10 cellular contexts compared by ENCODE assay signal in genomic region chr16:81469183-81469677, GRCh38. TPM values are rescaled to one million over a fixed set of nuclear protein-coding genes. Genes with fewer than 3 reads are reported as not detected.
DNase-seq lines count a peak whose midpoint lies in the region; ATAC-seq and TF ChIP-seq lines count a peak whose summit lies in the region.
"Had no signal": no experiment of that assay in that cellular context is flagged by ENCODE, and none has a peak within 500 bp of the region (broad histone marks: within the 10 kb centered on the region; RNA-seq: fewer than 3 reads in every experiment).

No MANE protein-coding gene starts in this region.

- POLR2A ChIA-PET in activated CD4-positive, alpha-beta memory T cell treated with anti-CD3 and anti-CD28 coated beads for 36 hours (lab: Charles Lee), result no interaction called here

- DNase-seq in stimulated activated CD4-positive, alpha-beta T cell treated with anti-CD3 and anti-CD28 coated beads, Interleukin-15, amount 100 ng/mL, for 24 hours, result peak; percentile 17
- DNase-seq in stimulated activated CD4-positive, alpha-beta T cell treated with anti-CD3 and anti-CD28 coated beads, Interleukin-4, amount 100 ng/mL, for 1 hour, result no peak
- peak; percentile 26 for DNase-seq in activated CD4-positive, alpha-beta memory T cell treated with anti-CD3 and anti-CD28 coated beads for 36 hours
- DNase-seq in vagina (ENCODE audit: extremely low spot score in 2 of 2) (no peak), RKO (ENCODE audit: low spot score) (no peak), NCI-H2107 (lab: John Stamatoyannopoulos, UW) (no peak)
- DNase-seq: NCI-H524 treated with DMSO at 0.1 percent for 48 hours; stimulated activated CD4-positive, alpha-beta T cell treated with anti-CD3 and anti-CD28 coated beads, Interleukin-12 subunit alpha, Interleukin-12 subunit beta, amount 100 ng/mL, for 4 hours had no signal

- H3K9me3 ChIP-seq in liver (ENCODE audit: control insufficient read depth in 4 of 4, low read length in 3 of 4), result no peaks in the 10 kb centered on the region
- no peaks in the 10 kb centered on the region for H3K9me3 ChIP-seq in vagina

- no peak overlapping the region for H3K4me3 ChIP-seq in liver (ENCODE audit: low read depth in 1 of 3, low read length in 3 of 3)
- no peak overlapping the region for H3K4me3 ChIP-seq in vagina

- no peaks in the 10 kb centered on the region for H3K9me3 Mint-ChIP-seq in activated CD4-positive, alpha-beta memory T cell treated with anti-CD3 and anti-CD28 coated beads for 36 hours

- peak overlapping the region; percentile 18 for H3K4me3 Mint-ChIP-seq in activated CD4-positive, alpha-beta memory T cell treated with anti-CD3 and anti-CD28 coated beads for 36 hours

- peak overlapping the region in 1 of 2 donors; percentile 25 for H3K9ac ChIP-seq in liver (ENCODE audit: low read depth in 1 of 2, low read length in 2 of 2)

- H3K4me1 Mint-ChIP-seq in activated CD4-positive, alpha-beta memory T cell treated with anti-CD3 and anti-CD28 coated beads for 36 hours (ENCODE audit: low read depth), result peaks cover 56% of the 10 kb centered on the region

- no peak for TF ChIP-seq CTCF in liver (IDR thresholded peaks at IDR 0.05; ENCODE audit: low read depth, low read length, missing input control)
- TF ChIP-seq CTCF in vagina (IDR thresholded peaks at IDR 0.05), result no peak

- H3K4me1 ChIP-seq in liver (ENCODE audit: control insufficient read depth in 4 of 4, insufficient read depth in 4 of 4, low read length in 3 of 4), result peaks cover 15 to 70% (median 43%) of the 10 kb centered on the region in 4 donors
- peaks cover 65% of the 10 kb centered on the region for H3K4me1 ChIP-seq in vagina

- no peaks in the 10 kb centered on the region for H3K36me3 Mint-ChIP-seq in activated CD4-positive, alpha-beta memory T cell treated with anti-CD3 and anti-CD28 coated beads for 36 hours

- no peak for ATAC-seq in GM19328 (IDR thresholded peaks at IDR 0.05; ENCODE audit: unreplicated experiment)

- TF ChIP-seq RAD21 in liver (IDR thresholded peaks at IDR 0.05), result no peak

- H3K27me3 Mint-ChIP-seq in activated CD4-positive, alpha-beta memory T cell treated with anti-CD3 and anti-CD28 coated beads for 36 hours, result no peaks in the 10 kb centered on the region

- H3K36me3 ChIP-seq in liver (ENCODE audit: control insufficient read depth in 4 of 4, insufficient read depth in 3 of 4, low read depth in 1 of 4, low read length in 3 of 4), result peaks cover 0 to 4% (median 0%) of the 10 kb centered on the region in 4 donors
- H3K36me3 ChIP-seq in vagina, result no peaks in the 10 kb centered on the region

- H3K27me3 ChIP-seq in liver (ENCODE audit: control insufficient read depth in 4 of 4, insufficient read depth in 4 of 4, low read length in 3 of 4), result no peaks in the 10 kb centered on the region
- H3K27me3 ChIP-seq in vagina, result no peaks in the 10 kb centered on the region

- intact Hi-C loops in activated CD4-positive, alpha-beta memory T cell treated with anti-CD3 and anti-CD28 coated beads for 36 hours (cut with micrococcal nuclease), result no loop called here
- intact Hi-C loops in vagina (cut with DNase I), result no loop called here

- no peak for TF ChIP-seq POLR2A in vagina (IDR thresholded peaks at IDR 0.05)

- 90% methylated on average over 4 of the region's 4 CpGs for WGBS in liver

- CTCF ChIA-PET in activated CD4-positive, alpha-beta memory T cell treated with anti-CD3 and anti-CD28 coated beads for 36 hours (lab: Charles Lee), result no interaction called here

- peak overlapping the region; percentile 83 for H3K27ac Mint-ChIP-seq in activated CD4-positive, alpha-beta memory T cell treated with anti-CD3 and anti-CD28 coated beads for 36 hours

- H3K27ac ChIP-seq in liver (ENCODE audit: low read depth in 1 of 2, low read length in 2 of 2) (peak overlapping the region; percentile 11 to 39), vagina (peak overlapping the region; percentile 10)

TF ChIP-seq in liver, 16 proteins besides CTCF, POLR2A, EP300 and RAD21:
- TF ChIP-seq JUND (IDR thresholded peaks at IDR 0.05) (no peak), TAF1 (conservative IDR thresholded peaks at IDR 0.05) (no peak), HNF4A (conservative IDR thresholded peaks at IDR 0.05) (no peak), SP1 (IDR thresholded peaks at IDR 0.05) (no peak), EGR1 (IDR thresholded peaks at IDR 0.05; ENCODE audit: low read depth in 2 of 2) (no peak)
- TF ChIP-seq, protein P1, sequence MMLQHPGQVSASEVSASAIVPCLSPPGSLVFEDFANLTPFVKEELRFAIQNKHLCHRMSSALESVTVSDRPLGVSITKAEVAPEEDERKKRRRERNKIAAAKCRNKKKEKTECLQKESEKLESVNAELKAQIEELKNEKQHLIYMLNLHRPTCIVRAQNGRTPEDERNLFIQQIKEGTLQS (IDR thresholded peaks at IDR 0.05), result no peak
- TF ChIP-seq, protein P2, sequence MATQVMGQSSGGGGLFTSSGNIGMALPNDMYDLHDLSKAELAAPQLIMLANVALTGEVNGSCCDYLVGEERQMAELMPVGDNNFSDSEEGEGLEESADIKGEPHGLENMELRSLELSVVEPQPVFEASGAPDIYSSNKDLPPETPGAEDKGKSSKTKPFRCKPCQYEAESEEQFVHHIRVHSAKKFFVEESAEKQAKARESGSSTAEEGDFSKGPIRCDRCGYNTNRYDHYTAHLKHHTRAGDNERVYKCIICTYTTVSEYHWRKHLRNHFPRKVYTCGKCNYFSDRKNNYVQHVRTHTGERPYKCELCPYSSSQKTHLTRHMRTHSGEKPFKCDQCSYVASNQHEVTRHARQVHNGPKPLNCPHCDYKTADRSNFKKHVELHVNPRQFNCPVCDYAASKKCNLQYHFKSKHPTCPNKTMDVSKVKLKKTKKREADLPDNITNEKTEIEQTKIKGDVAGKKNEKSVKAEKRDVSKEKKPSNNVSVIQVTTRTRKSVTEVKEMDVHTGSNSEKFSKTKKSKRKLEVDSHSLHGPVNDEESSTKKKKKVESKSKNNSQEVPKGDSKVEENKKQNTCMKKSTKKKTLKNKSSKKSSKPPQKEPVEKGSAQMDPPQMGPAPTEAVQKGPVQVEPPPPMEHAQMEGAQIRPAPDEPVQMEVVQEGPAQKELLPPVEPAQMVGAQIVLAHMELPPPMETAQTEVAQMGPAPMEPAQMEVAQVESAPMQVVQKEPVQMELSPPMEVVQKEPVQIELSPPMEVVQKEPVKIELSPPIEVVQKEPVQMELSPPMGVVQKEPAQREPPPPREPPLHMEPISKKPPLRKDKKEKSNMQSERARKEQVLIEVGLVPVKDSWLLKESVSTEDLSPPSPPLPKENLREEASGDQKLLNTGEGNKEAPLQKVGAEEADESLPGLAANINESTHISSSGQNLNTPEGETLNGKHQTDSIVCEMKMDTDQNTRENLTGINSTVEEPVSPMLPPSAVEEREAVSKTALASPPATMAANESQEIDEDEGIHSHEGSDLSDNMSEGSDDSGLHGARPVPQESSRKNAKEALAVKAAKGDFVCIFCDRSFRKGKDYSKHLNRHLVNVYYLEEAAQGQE (IDR thresholded peaks at IDR 0.05), result no peak
TF ChIP-seq in liver: peak in this region for 0.

RNA-seq across cellular contexts. Expression of gene CMIP, which starts 24.6 kb away (rescaled TPM):
- total RNA-seq in activated CD4-positive, alpha-beta memory T cell treated with anti-CD3 and anti-CD28 coated beads for 36 hours, result 10 to 100 TPM; 35.0 to 36.6 TPM
- total RNA-seq in liver (10 to 100 TPM; 14.1 to 15.6 TPM), vagina (66.3 TPM)
- 1 to 10 TPM; 1.7 to 6.1 TPM for polyA plus RNA-seq in liver

Comparison
In these comparisons a context has a peak if more than half of its experiments do, and no peak if none do; other contexts are left out.
1. DNase-seq: peak in stimulated activated CD4-positive, alpha-beta T cell treated with anti-CD3 and anti-CD28 coated beads, Interleukin-15, amount 100 ng/mL, for 24 hours (single experiment) and activated CD4-positive, alpha-beta memory T cell treated with anti-CD3 and anti-CD28 coated beads for 36 hours (single experiment); none in stimulated activated CD4-positive, alpha-beta T cell treated with anti-CD3 and anti-CD28 coated beads, Interleukin-4, amount 100 ng/mL, for 1 hour (single experiment), vagina (0 of 2), RKO (single experiment) and NCI-H2107 (single experiment).